ENCODE assay signal across 8 cellular contexts in genomic region chr14:69766984-69767368, GRCh38. TPM values are rescaled to one million over a fixed set of nuclear protein-coding genes. Genes with fewer than 3 reads are reported as not detected.
A peak's percentile ranks its signal among the peaks of the same experiment; 100 is the strongest.
DNase-seq lines count a peak whose midpoint lies in the region; ATAC-seq, FAIRE-seq and TF ChIP-seq lines count a peak whose summit lies in the region.

TSS of gene SRSF5 (plus strand) at chr14:69767142. CDS start at chr14:69768157, 1,015 bp downstream.

- H3K27me3 ChIP-seq in right atrium auricular region (no peaks in the 10 kb centered on the region), psoas muscle (ENCODE audit: insufficient read depth in 3 of 3, low read length in 2 of 3) (no peaks in the 10 kb centered on the region)

- H3K4me1 ChIP-seq in right atrium auricular region, result peaks cover 0 to 40% of the 10 kb centered on the region in 2 donors
- H3K4me1 ChIP-seq in psoas muscle, result peaks cover 36% of the 10 kb centered on the region

- intact Hi-C loops in T-helper 2 cell treated with Interferon-gamma antibody and Interleukin-4, amounts not matched to agents 100 ng/mL and 5 ng/mL, for 36 hours (cut with micrococcal nuclease), result loop anchor here (1.0 to 5.0 kb wide), 5 partner anchors 40 to 875 kb away; partner anchors contain the start of genes ERH, SLC39A9, SUSD6 and TTC9
- intact Hi-C loops in psoas muscle (cut with DNase I), result loop anchor here in 1 of 2 donors (2.0 kb wide), 1 partner anchor 422 kb away; the partner anchor contains the start of gene SLC8A3

- peaks cover 42% of the 10 kb centered on the region for H3K36me3 ChIP-seq in right atrium auricular region
- H3K36me3 ChIP-seq in psoas muscle (ENCODE audit: insufficient read depth in 1 of 2, low read depth in 1 of 2), result peaks cover 13 to 41% of the 10 kb centered on the region in 2 donors

- DNase-seq in NCI-H187 treated with DMSO at 0.1 percent for 48 hours (lab: John Stamatoyannopoulos, UW), result peak; percentile 84
- DNase-seq in anterior cingulate cortex (lab: John Stamatoyannopoulos, UW), result peak; percentile 30 to 98 (median 92)
- peak; percentile 98 for DNase-seq in right atrium auricular region (ENCODE audit: low spot score)
- peak; percentile 95 to 97 for DNase-seq in psoas muscle
- peak; percentile 99 for DNase-seq in urothelium cell line (ENCODE audit: low spot score)

- peak; percentile 48 for ATAC-seq in GM18499 (IDR thresholded peaks at IDR 0.05; ENCODE audit: insufficient read depth, unreplicated experiment)
- ATAC-seq in HG02943 (IDR thresholded peaks at IDR 0.05; ENCODE audit: low read depth, unreplicated experiment), result peak; percentile 89
- peak; percentile 92 to 94 (median 92) for ATAC-seq in psoas muscle

- H3K9me3 ChIP-seq in right atrium auricular region (no peaks in the 10 kb centered on the region), psoas muscle (no peaks in the 10 kb centered on the region)

- H3K4me3 ChIP-seq in right atrium auricular region, result peak within 1 kb of the TSS; percentile 95 to 97
- H3K4me3 ChIP-seq in psoas muscle, result peak within 1 kb of the TSS; percentile 97

- H3K27ac ChIP-seq in right atrium auricular region (peak within 1 kb of the TSS; percentile 98 to 100), psoas muscle (peak within 1 kb of the TSS; percentile 100)

- FAIRE-seq in urothelium cell line (lab: Jason Lieb, UNC), result peak; percentile 99

- WGBS in psoas muscle, 3 donors, result 0 to 1% (median 0%) methylated on average over 31 of the region's 31 CpGs

- TF ChIP-seq CTCF in right atrium auricular region (IDR thresholded peaks at IDR 0.05), result no peak
- no peak for TF ChIP-seq CTCF in psoas muscle (IDR thresholded peaks at IDR 0.05)

RNA-seq across cellular contexts. Expression of gene SRSF5, which starts in this region (rescaled TPM):
- total RNA-seq in T-helper 2 cell treated with Interferon-gamma antibody and Interleukin-4, amounts not matched to agents 100 ng/mL and 5 ng/mL, for 36 hours, result 312 and 324 TPM in 2 replicates
- total RNA-seq in right atrium auricular region, result 100 to 1,000 TPM in 1 of 2 donors, 10 to 100 TPM in 1; 96.8 to 111 TPM
- total RNA-seq in psoas muscle, result 100 to 1,000 TPM in 3 of 4 donors, 10 to 100 TPM in 1; 95.6 to 171 (median 104) TPM
- 100 to 1,000 TPM in 1 of 3 donors, 10 to 100 TPM in 2; 72.7 to 144 (median 93.8) TPM for polyA plus RNA-seq in psoas muscle

Comparison
In these comparisons a context has a peak if more than half of its experiments do, and no peak if none do; other contexts are left out.
1. Peak in every context shown above with its lines: DNase-seq, ATAC-seq, H3K4me3 ChIP-seq and H3K27ac ChIP-seq.